17 cellular contexts compared by ENCODE assay signal in genomic region chr12:109762673-109763191, GRCh38. TPM values are rescaled to one million over a fixed set of nuclear protein-coding genes. Genes with fewer than 3 reads are reported as not detected.
DNase-seq lines count a peak whose midpoint lies in the region; ATAC-seq and TF ChIP-seq lines count a peak whose summit lies in the region.
"Had no signal": no experiment of that assay in that cellular context is flagged by ENCODE, and none has a peak within 500 bp of the region (broad histone marks: within the 10 kb centered on the region; RNA-seq: fewer than 3 reads in every experiment).

No MANE protein-coding gene starts in this region.

- no peak overlapping the region for H3T11ph ChIP-seq in H9 (ENCODE audit: low read length)

- H3K4me1 ChIP-seq in H9 (ENCODE audit: insufficient read depth, low read length) (no peaks in the 10 kb centered on the region), neural progenitor cell (peaks cover 18% of the 10 kb centered on the region), SK-N-SH (ENCODE audit: control insufficient read depth in 1 of 2, insufficient read depth in 2 of 2, low read depth in 1 of 2, low read length in 1 of 2) (peaks cover 0 to 50% of the 10 kb centered on the region in 2 experiments; a peak in 1 of 4 replicates)

- no peak overlapping the region for H2AK5ac ChIP-seq in H9 (ENCODE audit: insufficient read length, low read length)

- no peak overlapping the region for H3K4me3 ChIP-seq in dorsolateral prefrontal cortex
- no peak overlapping the region for H3K4me3 ChIP-seq in neural progenitor cell
- H3K4me3 ChIP-seq in SK-N-SH (ENCODE audit: low read depth in 2 of 2, low read length in 1 of 2) = no peak overlapping the region
- H3K4me3 ChIP-seq: cardiac muscle cell, left ventricle myocardium inferior had no signal

- no peak overlapping the region for H3K23ac ChIP-seq in H9 (ENCODE audit: insufficient read length, low read depth, low read length)

- H4K8ac ChIP-seq in H9 (replicated peaks; ENCODE audit: insufficient read length, low read depth, low read length) = no peak overlapping the region

- H3K56ac ChIP-seq in H9 (ENCODE audit: insufficient read length, low read depth, low read length) = no peak overlapping the region

- H3K9me2 ChIP-seq in SK-N-SH = no peaks in the 10 kb centered on the region

- H3K14ac ChIP-seq in H9 (ENCODE audit: insufficient read depth, low read length) = no peak overlapping the region

- H4K91ac ChIP-seq in H9 (ENCODE audit: insufficient read length, low read depth, low read length) = no peak overlapping the region

- H3K27me3 Mint-ChIP-seq in H9 (ENCODE audit: low read depth) (no peaks in the 10 kb centered on the region; the same call in 1 of the 2 replicates), neural progenitor cell (ENCODE audit: insufficient read depth, low read depth) (peaks cover 7% of the 10 kb centered on the region)
- peaks cover under 1 to 5% of the 10 kb centered on the region in 2 donors for H3K27me3 Mint-ChIP-seq in effector memory CD8-positive, alpha-beta T cell

- TF ChIP-seq RAD21 in SK-N-SH (IDR thresholded peaks at IDR 0.05; ENCODE audit: low read length) = no peak

- no peaks in the 10 kb centered on the region for H3K79me2 ChIP-seq in H9 (ENCODE audit: insufficient read depth, low read length)
- no peaks in the 10 kb centered on the region for H3K79me2 ChIP-seq in neural progenitor cell (ENCODE audit: low read depth)
- no peaks in the 10 kb centered on the region for H3K79me2 ChIP-seq in SK-N-SH (ENCODE audit: insufficient read depth)

- TF ChIP-seq CTCF in H9 (conservative IDR thresholded peaks at IDR 0.05) (no peak), dorsolateral prefrontal cortex (IDR thresholded peaks at IDR 0.05 in 54 of 56, conservative IDR thresholded peaks at IDR 0.05 in 2 of 56; ENCODE audit: low read depth in 1 of 56, partially characterized antibody in 56 of 56) (no peak), neural progenitor cell (IDR thresholded peaks at IDR 0.05) (no peak), SK-N-SH (IDR thresholded peaks at IDR 0.05) (no peak)

- H4K20me1 ChIP-seq in H9 (ENCODE audit: control insufficient read depth, insufficient read depth, insufficient read length) (no peaks in the 10 kb centered on the region), neural progenitor cell (ENCODE audit: low read depth) (peaks cover 32% of the 10 kb centered on the region), SK-N-SH (ENCODE audit: insufficient read depth) (no peaks in the 10 kb centered on the region)

- H3K36me3 Mint-ChIP-seq in H9 (ENCODE audit: insufficient read depth in 1 of 3, low read depth in 3 of 3) (no peaks in the 10 kb centered on the region; a peak in 1 of 7 replicates), neural progenitor cell (peaks cover 3% of the 10 kb centered on the region)
- H3K36me3 Mint-ChIP-seq in effector memory CD8-positive, alpha-beta T cell (ENCODE audit: insufficient read depth) = no peaks in the 10 kb centered on the region

- H3K9me3 Mint-ChIP-seq in H9 (no peaks in the 10 kb centered on the region; a peak in 1 of 5 replicates), neural progenitor cell (no peaks in the 10 kb centered on the region)
- H3K9me3 Mint-ChIP-seq in effector memory CD8-positive, alpha-beta T cell = no peaks in the 10 kb centered on the region

- H3K9me3 ChIP-seq in H9 (ENCODE audit: control insufficient read depth, low read depth, low read length) (no peaks in the 10 kb centered on the region), neural progenitor cell (ENCODE audit: low read depth) (no peaks in the 10 kb centered on the region), SK-N-SH (no peaks in the 10 kb centered on the region)

- H3K23me2 ChIP-seq in H9 (ENCODE audit: insufficient read length, low read depth, low read length, poor library complexity, severe bottlenecking) = no peaks in the 10 kb centered on the region

- CTCF ChIA-PET in SK-N-SH (lab: Yijun Ruan, JAX) = interaction anchor here (1.2 to 7.2 kb wide), 5 partner anchors 14 to 244 kb away, joined by 3 to 49 read pairs (median 7); no protein-coding TSS in a partner anchor

- H3K4me3 Mint-ChIP-seq in H9 = no peak overlapping the region
- no peak overlapping the region for H3K4me3 Mint-ChIP-seq in neural progenitor cell
- no peak overlapping the region for H3K4me3 Mint-ChIP-seq in effector memory CD8-positive, alpha-beta T cell
- H3K4me3 Mint-ChIP-seq: activated CD4-positive, alpha-beta memory T cell treated with anti-CD3 and anti-CD28 coated beads, Interleukin-2, amount 10 ng/mL, durations not matched to agents 7 days and 5 days; activated T-helper 1 cell treated with anti-CD3 and anti-CD28 coated beads, Interleukin-12 subunit alpha, Interleukin-12 subunit beta, Interleukin-2, Interleukin-4 antibody, amounts not matched to agents 30 ng/mL and 10 ng/mL and 1 ng/mL, durations not matched to agents 14 hours and 24 hours and 36 hours had no signal

- H3K9ac ChIP-seq in H9 (ENCODE audit: extremely low read depth, insufficient read length, low read length) (no peak overlapping the region), neural progenitor cell (no peak overlapping the region), SK-N-SH (no peak overlapping the region)

- H2AFZ ChIP-seq in H9 (ENCODE audit: low read length) = no peak overlapping the region
- H2AFZ ChIP-seq in neural progenitor cell (replicated peaks) = no peak overlapping the region
- no peak overlapping the region for H2AFZ ChIP-seq in SK-N-SH (ENCODE audit: low read depth)

- in situ Hi-C loops in ACHN (cut with HindIII; ENCODE audit: low pct_ligation_motif_present, low pct_unique_long_range_greater_than_20kb, low sequenced_read_pairs) = no loop called here

- no peak for TF ChIP-seq EP300 in SK-N-SH (IDR thresholded peaks at IDR 0.05; ENCODE audit: borderline replicate concordance in 1 of 2, low read depth in 1 of 2, low read length in 1 of 2)

- H3K4me1 Mint-ChIP-seq in H9 = peaks cover 14 to 25% of the 10 kb centered on the region in 2 experiments
- peaks cover 6% of the 10 kb centered on the region for H3K4me1 Mint-ChIP-seq in neural progenitor cell
- no peaks in the 10 kb centered on the region for H3K4me1 Mint-ChIP-seq in effector memory CD8-positive, alpha-beta T cell (ENCODE audit: low read depth in 2 of 2)

- H3F3A ChIP-seq in neural progenitor cell (ENCODE audit: low read depth) (no peaks in the 10 kb centered on the region), SK-N-SH (replicated peaks; ENCODE audit: insufficient read depth) (no peaks in the 10 kb centered on the region)

- no peak overlapping the region for H2BK5ac ChIP-seq in H9 (ENCODE audit: insufficient read length, low read length)

- H2BK12ac ChIP-seq in H9 (ENCODE audit: insufficient read length, low read depth, low read length) = no peak overlapping the region

- H3K18ac ChIP-seq in H9 (ENCODE audit: insufficient read length, low read depth, low read length) = no peak overlapping the region

- H2BK15ac ChIP-seq in H9 (ENCODE audit: low read depth, low read length) = no peak overlapping the region

- H3K27me3 ChIP-seq in H9 (ENCODE audit: insufficient read depth, low read length) (no peaks in the 10 kb centered on the region), dorsolateral prefrontal cortex (no peaks in the 10 kb centered on the region), neural progenitor cell (no peaks in the 10 kb centered on the region), SK-N-SH (ENCODE audit: insufficient read depth) (no peaks in the 10 kb centered on the region)
- H3K27me3 ChIP-seq: cardiac muscle cell had no signal

- H3K79me1 ChIP-seq in H9 (ENCODE audit: insufficient read depth, low read depth, low read length, poor library complexity, severe bottlenecking) = no peaks in the 10 kb centered on the region

- intact Hi-C loops in dorsolateral prefrontal cortex (cut with DNase I) = no loop called here

- no peak overlapping the region for H4K5ac ChIP-seq in H9 (ENCODE audit: insufficient read length, low read depth, low read length)

- no peak overlapping the region for H3K27ac ChIP-seq in H9 (ENCODE audit: insufficient read length, low read depth, low read length)
- H3K27ac ChIP-seq in dorsolateral prefrontal cortex = peak overlapping the region in 2 of 59 donors; percentile 8 to 19
- H3K27ac ChIP-seq in neural progenitor cell = no peak overlapping the region
- no peak overlapping the region; a peak in 1 of 4 replicates for H3K27ac ChIP-seq in SK-N-SH (ENCODE audit: low read depth in 2 of 2, low read length in 1 of 2)
- H3K27ac ChIP-seq: cardiac muscle cell, left ventricle myocardium inferior had no signal

- ATAC-seq in effector memory CD8-positive, alpha-beta T cell (replicated peaks) = no peak

- WGBS in H9 (ENCODE audit: extremely low coverage, insufficient read length, low lambda C conversion rate) = no CpG with 5 or more reads among the region's 2 CpGs
- 70% methylated on average over 2 of the region's 2 CpGs for WGBS in SK-N-SH (ENCODE audit: low lambda C conversion rate)

- H3K4ac ChIP-seq in H9 (ENCODE audit: low read depth, low read length) = no peak overlapping the region

- H2BK20ac ChIP-seq in H9 (ENCODE audit: low read depth, low read length, poor library complexity, severe bottlenecking) = no peak overlapping the region

- H3K4me2 ChIP-seq in H9 (ENCODE audit: insufficient read depth, insufficient read length, low read length) (no peak overlapping the region), neural progenitor cell (no peak overlapping the region), SK-N-SH (no peak overlapping the region)

- POLR2A ChIA-PET in SK-N-SH (lab: Yijun Ruan, JAX) = no interaction called here

- peak; percentile 53 for DNase-seq in activated CD8-positive, alpha-beta memory T cell treated with anti-CD3 and anti-CD28 coated beads for 24 hours
- no peak for DNase-seq in activated CD8-positive, alpha-beta memory T cell treated with anti-CD3 and anti-CD28 coated beads, Interleukin-2, amount 50 U/mL, for 4 hours
- DNase-seq in H9 (peak; percentile 22), dorsolateral prefrontal cortex (peak in 7 of 10 donors; percentile 1 to 38 (median 20)), neural progenitor cell (ENCODE audit: low spot score) (no peak), SK-N-SH (no peak), ACHN (no peak)
- DNase-seq in effector memory CD8-positive, alpha-beta T cell = no peak
- DNase-seq: effector CD8-positive, alpha-beta T cell; left ventricle myocardium inferior; NCI-H1048; NCI-H187 treated with DMSO at 0.1 percent for 48 hours; NCI-H446 treated with DMSO at 0.1 percent for 48 hours had no signal

- no peak overlapping the region for H2BK120ac ChIP-seq in H9 (ENCODE audit: low read depth, low read length, poor library complexity, severe bottlenecking)

- H3K27ac Mint-ChIP-seq in H9 (peak overlapping the region in 1 of 3 experiments; percentile 77; a peak in 1 of 7 replicates), neural progenitor cell (peak overlapping the region; percentile 25)
- peak overlapping the region in 1 of 2 donors; percentile 39 for H3K27ac Mint-ChIP-seq in effector memory CD8-positive, alpha-beta T cell
- H3K27ac Mint-ChIP-seq: activated CD4-positive, alpha-beta memory T cell treated with anti-CD3 and anti-CD28 coated beads, Interleukin-2, amount 10 ng/mL, durations not matched to agents 7 days and 5 days; activated T-helper 1 cell treated with anti-CD3 and anti-CD28 coated beads, Interleukin-12 subunit alpha, Interleukin-12 subunit beta, Interleukin-2, Interleukin-4 antibody, amounts not matched to agents 30 ng/mL and 10 ng/mL and 1 ng/mL, durations not matched to agents 14 hours and 24 hours and 36 hours had no signal

- H3K36me3 ChIP-seq in neural progenitor cell = no peaks in the 10 kb centered on the region
- no peaks in the 10 kb centered on the region for H3K36me3 ChIP-seq in SK-N-SH (replicated peaks in 1 of 2; ENCODE audit: control insufficient read depth in 1 of 2, insufficient read depth in 2 of 2, low read length in 1 of 2)
- H3K36me3 ChIP-seq: cardiac muscle cell, left ventricle myocardium inferior had no signal

RNA-seq across cellular contexts. Expression of gene FAM222A, which starts 49.1 kb away (rescaled TPM):
- total RNA-seq in H9 (2021) (2.8 and 3.2 TPM in 2 replicates), dorsolateral prefrontal cortex (10 to 100 TPM; 10.4 to 85.9 (median 23.1) TPM), neural progenitor cell (ENCODE audit: low replicate concordance) (2.5 and 10.6 TPM in 2 replicates)
- 1.6 and 4.2 TPM in 2 replicates for polyA plus RNA-seq in SK-N-SH (2012; rRNA removed)
- polyA plus RNA-seq in SK-N-SH (2012; cell fraction: cytosol; rRNA removed) = 1.7 and 4.1 TPM in 2 replicates
- 1.6 and 3.1 TPM in 2 replicates for polyA plus RNA-seq in SK-N-SH (2012; cell fraction: nucleus; rRNA removed)
- total RNA-seq: fibroblast of lung had no signal

Comparison
In these comparisons a context has a peak if more than half of its experiments do, and no peak if none do; other contexts are left out.
1. DNase-seq: peak in activated CD8-positive, alpha-beta memory T cell treated with anti-CD3 and anti-CD28 coated beads for 24 hours (single experiment), H9 (single experiment) and dorsolateral prefrontal cortex (7 of 10); none in activated CD8-positive, alpha-beta memory T cell treated with anti-CD3 and anti-CD28 coated beads, Interleukin-2, amount 50 U/mL, for 4 hours (single experiment), neural progenitor cell (single experiment), SK-N-SH (single experiment), effector memory CD8-positive, alpha-beta T cell (0 of 3) and ACHN (single experiment).